ENCODE assay signal across 9 cellular contexts in genomic region chr4:103915224-103915869, GRCh38.
DNase-seq lines count a peak whose midpoint lies in the region; ATAC-seq and TF ChIP-seq lines count a peak whose summit lies in the region.
"Had no signal": no experiment of that assay in that cellular context is flagged by ENCODE, and none has a peak within 500 bp of the region (broad histone marks: within the 10 kb centered on the region; RNA-seq: fewer than 3 reads in every experiment).

No MANE protein-coding gene starts in this region.

- no peaks in the 10 kb centered on the region for H3K27me3 Mint-ChIP-seq in CD4-positive, alpha-beta memory T cell

- no peak for TF ChIP-seq POLR2A in stomach (IDR thresholded peaks at IDR 0.05)

- H3K4me1 Mint-ChIP-seq in CD4-positive, alpha-beta memory T cell = no peaks in the 10 kb centered on the region

- H3K9me3 Mint-ChIP-seq in CD4-positive, alpha-beta memory T cell = no peaks in the 10 kb centered on the region

- no peaks in the 10 kb centered on the region for H3K36me3 ChIP-seq in CD4-positive, alpha-beta memory T cell (ENCODE audit: insufficient read depth, low read length)
- H3K36me3 ChIP-seq in stomach = no peaks in the 10 kb centered on the region

- H3K9me3 ChIP-seq in AG04450 (ENCODE audit: control insufficient read depth, insufficient read depth, low read length) = no peaks in the 10 kb centered on the region
- no peaks in the 10 kb centered on the region for H3K9me3 ChIP-seq in CD4-positive, alpha-beta memory T cell (ENCODE audit: control insufficient read depth in 1 of 2, low read length in 2 of 2)
- no peaks in the 10 kb centered on the region for H3K9me3 ChIP-seq in stomach

- H3K27me3 ChIP-seq in AG04450 (ENCODE audit: control insufficient read depth, insufficient read depth, low read length) (no peaks in the 10 kb centered on the region), stomach (no peaks in the 10 kb centered on the region)
- H3K27me3 ChIP-seq in CD4-positive, alpha-beta memory T cell (ENCODE audit: insufficient read depth, low read length) = no peaks in the 10 kb centered on the region

- no peak overlapping the region for H3K27ac Mint-ChIP-seq in CD4-positive, alpha-beta memory T cell

- WGBS in stomach, 5 donors = 12 to 59% (median 27%) methylated on average over 3 of the region's 3 CpGs

- no peak overlapping the region for H3K27ac ChIP-seq in AG04450 (ENCODE audit: low read depth, low read length)
- no peak overlapping the region for H3K27ac ChIP-seq in CD4-positive, alpha-beta memory T cell (ENCODE audit: low read depth, low read length)
- no peak overlapping the region for H3K27ac ChIP-seq in stomach
- H3K27ac ChIP-seq: HL-60 had no signal

- no peaks in the 10 kb centered on the region for H3K36me3 Mint-ChIP-seq in CD4-positive, alpha-beta memory T cell

- H3K4me3 ChIP-seq in AG04450 (ENCODE audit: low read depth, low read length) (no peak overlapping the region), fibroblast of pulmonary artery (replicated peaks; ENCODE audit: low read depth, low read length) (no peak overlapping the region), stomach (no peak overlapping the region)
- no peak overlapping the region for H3K4me3 ChIP-seq in CD4-positive, alpha-beta memory T cell (ENCODE audit: low read length in 2 of 2)

- H3K4me1 ChIP-seq in CD4-positive, alpha-beta memory T cell (ENCODE audit: insufficient read depth, low read length) = no peaks in the 10 kb centered on the region
- no peaks in the 10 kb centered on the region for H3K4me1 ChIP-seq in stomach

- CTCF ChIA-PET in AG04450 (lab: Charles Lee) = no interaction called here
- CTCF ChIA-PET in CD4-positive, alpha-beta memory T cell (lab: Charles Lee; ENCODE audit: partially characterized antibody) = interaction anchor here (1.3 kb wide), 1 partner anchor 12 kb away, joined by 3 read pairs; no protein-coding TSS in a partner anchor

- peak; percentile 34 for TF ChIP-seq CTCF in AG04450 (IDR thresholded peaks at IDR 0.05; ENCODE audit: low read depth, low read length)
- peak; percentile 70 for TF ChIP-seq CTCF in fibroblast of pulmonary artery (IDR thresholded peaks at IDR 0.05; ENCODE audit: low read length, missing control alignments)
- peak in 3 of 7 experiments; percentile 10 to 43 (median 27) for TF ChIP-seq CTCF in stomach (IDR thresholded peaks at IDR 0.05)

- ATAC-seq in GM18867 (IDR thresholded peaks at IDR 0.05; ENCODE audit: unreplicated experiment) (peak; percentile 96), HG02970 (IDR thresholded peaks at IDR 0.05; ENCODE audit: low FRiP score, unreplicated experiment) (peak; percentile 82)

- intact Hi-C loops in CD4-positive, alpha-beta memory T cell (cut with micrococcal nuclease) = no loop called here
- intact Hi-C loops in stomach (cut with DNase I; ENCODE audit: low total_unique reads) = no loop called here

- POLR2A ChIA-PET in AG04450 (lab: Yijun Ruan, JAX) = no interaction called here
- POLR2A ChIA-PET in CD4-positive, alpha-beta memory T cell (lab: Charles Lee; ENCODE audit: partially characterized antibody) = no interaction called here

- no peak overlapping the region for H3K4me3 Mint-ChIP-seq in CD4-positive, alpha-beta memory T cell

- DNase-seq in AG04450 (ENCODE audit: low read depth, low spot score) (no peak), NCI-H748 (lab: John Stamatoyannopoulos, UW; ENCODE audit: unreplicated experiment) (peak; percentile 21), fibroblast of pulmonary artery (ENCODE audit: low read depth) (peak; percentile 27), stomach (no peak)
- DNase-seq in CD4-positive, alpha-beta memory T cell = no peak
- DNase-seq in activated CD8-positive, alpha-beta memory T cell treated with anti-CD3 and anti-CD28 coated beads for 24 hours = no peak

- TF ChIP-seq EP300 in stomach (IDR thresholded peaks at IDR 0.05) = no peak

Comparison
In these comparisons a context has a peak if more than half of its experiments do, and no peak if none do; other contexts are left out.
1. DNase-seq: peak in NCI-H748 (single experiment) and fibroblast of pulmonary artery (single experiment); none in AG04450 (single experiment), CD4-positive, alpha-beta memory T cell (0 of 5), activated CD8-positive, alpha-beta memory T cell treated with anti-CD3 and anti-CD28 coated beads for 24 hours (single experiment) and stomach (single experiment).